ENCODE assay signal across 27 cellular contexts in genomic region chr17:9811537-9811936, GRCh38. TPM values are rescaled to one million over a fixed set of nuclear protein-coding genes. Genes with fewer than 3 reads are reported as not detected.
"Had no signal": no experiment of that assay in that cellular context is flagged by ENCODE, and none has a peak within 500 bp of the region (broad histone marks: within the 10 kb centered on the region; RNA-seq: fewer than 3 reads in every experiment).

No MANE protein-coding gene starts in this region.

- H3K27ac ChIP-seq: esophagus squamous epithelium, gastroesophageal sphincter, left lung, parathyroid adenoma, psoas muscle, sigmoid colon, skin epidermis, testis, tibial nerve, upper lobe of right lung, vagina had no signal

- H3K79me2 ChIP-seq: parathyroid adenoma had no signal

- H2AFZ ChIP-seq: parathyroid adenoma had no signal

- H3K36me3 Mint-ChIP-seq: naive B cell; stimulated activated naive B cell treated with anti-CD40 and anti-IgM and Interleukin-4, amounts not matched to agents 10 μg/mL and 1 μg/mL and 100 μg/mL, for 72 hours had no signal

- H3K4me3 Mint-ChIP-seq: effector memory CD8-positive, alpha-beta T cell; naive B cell; nephron progenitor cell; stimulated activated naive B cell treated with anti-CD40 and anti-IgM and Interleukin-4, amounts not matched to agents 10 μg/mL and 1 μg/mL and 100 μg/mL, for 72 hours; stimulated activated naive CD8-positive, alpha-beta T cell treated with anti-CD3 and anti-CD28 coated beads, Interleukin-15, amount 100 ng/mL, for 72 hours had no signal

- H3K4me1 ChIP-seq: esophagus squamous epithelium, gastroesophageal sphincter, left lung, parathyroid adenoma, sigmoid colon, testis, tibial nerve, upper lobe of right lung, vagina had no signal

- H3K36me3 ChIP-seq: esophagus squamous epithelium, gastroesophageal sphincter, left lung, sigmoid colon, tibial nerve, upper lobe of right lung, vagina had no signal

- H3K4me1 Mint-ChIP-seq: stimulated activated naive CD8-positive, alpha-beta T cell treated with anti-CD3 and anti-CD28 coated beads, Interleukin-15, amount 100 ng/mL, for 72 hours had no signal

- H3K27me3 Mint-ChIP-seq: stimulated activated naive CD8-positive, alpha-beta T cell treated with anti-CD3 and anti-CD28 coated beads, Interleukin-15, amount 100 ng/mL, for 72 hours had no signal

- H3K27ac Mint-ChIP-seq: effector memory CD8-positive, alpha-beta T cell; naive B cell; nephron progenitor cell; stimulated activated naive B cell treated with anti-CD40 and anti-IgM and Interleukin-4, amounts not matched to agents 10 μg/mL and 1 μg/mL and 100 μg/mL, for 72 hours; stimulated activated naive CD8-positive, alpha-beta T cell treated with anti-CD3 and anti-CD28 coated beads, Interleukin-15, amount 100 ng/mL, for 72 hours had no signal

- DNase-seq: effector memory CD8-positive, alpha-beta T cell; esophagus squamous epithelium; foreskin fibroblast; glutamatergic neuron; hippocampal formation; left lung; mesenchymal stem cell; naive B cell; nephron progenitor cell; psoas muscle; retina; sigmoid colon; stimulated activated CD4-positive, alpha-beta T cell treated with anti-CD3 and anti-CD28 coated beads, Interleukin-2, amount 100 ng/mL, for 24 hours; stimulated activated CD4-positive, alpha-beta T cell treated with anti-CD3 and anti-CD28 coated beads, Interleukin-4, amount 100 ng/mL, for 4 hours; stimulated activated naive B cell treated with anti-CD40 and anti-IgM and Interleukin-4, amounts not matched to agents 10 μg/mL and 1 μg/mL and 100 μg/mL, for 72 hours; stimulated activated naive CD8-positive, alpha-beta T cell treated with anti-CD3 and anti-CD28 coated beads, Interleukin-15, amount 100 ng/mL, for 72 hours; testis; upper lobe of right lung had no signal

- H3K9me3 ChIP-seq: esophagus squamous epithelium, gastroesophageal sphincter, left lung, psoas muscle, sigmoid colon, testis, upper lobe of right lung, vagina had no signal

- H3K9ac ChIP-seq: parathyroid adenoma had no signal

- H3K4me3 ChIP-seq: esophagus squamous epithelium, gastroesophageal sphincter, left lung, lung, psoas muscle, sigmoid colon, skin epidermis, testis, tibial nerve, upper lobe of right lung, vagina had no signal

- ATAC-seq: effector memory CD8-positive, alpha-beta T cell; gastroesophageal sphincter; left lung; psoas muscle; stimulated activated naive B cell treated with anti-CD40 and anti-IgM and Interleukin-4, amounts not matched to agents 10 μg/mL and 1 μg/mL and 100 μg/mL, for 72 hours; stimulated activated naive CD8-positive, alpha-beta T cell treated with anti-CD3 and anti-CD28 coated beads, Interleukin-15, amount 100 ng/mL, for 72 hours; upper lobe of right lung had no signal

- H3K9me3 Mint-ChIP-seq: nephron progenitor cell had no signal

- H3K27me3 ChIP-seq: esophagus squamous epithelium, gastroesophageal sphincter, sigmoid colon, testis, tibial nerve, upper lobe of right lung, vagina had no signal

RNA-seq across cellular contexts. Expression of gene GSG1L2, which starts 10.3 kb away (rescaled TPM):
- total RNA-seq: epithelial cell of proximal tubule, esophagus squamous epithelium, gastroesophageal sphincter, left lung, lung, omental fat pad, psoas muscle, sigmoid colon, subcutaneous adipose tissue, tibial nerve, upper lobe of right lung, vagina had no signal
- polyA plus RNA-seq: lung, psoas muscle, sigmoid colon had no signal

RNA-seq across cellular contexts. Expression of gene DHRS7C, which starts 20.1 kb away (rescaled TPM):
- total RNA-seq: epithelial cell of proximal tubule, esophagus squamous epithelium, gastroesophageal sphincter, left lung, lung, omental fat pad, sigmoid colon, subcutaneous adipose tissue, tibial nerve, upper lobe of right lung, vagina had no signal
- polyA plus RNA-seq: lung had no signal
